8 cellular contexts compared by ENCODE assay signal in genomic region chr10:104580774-104581675, GRCh38.
DNase-seq lines count a peak whose midpoint lies in the region; ATAC-seq lines count a peak whose summit lies in the region.

No MANE protein-coding gene starts in this region.

- no peaks in the 10 kb centered on the region for H3K79me2 ChIP-seq in Karpas-422 (ENCODE audit: low read length)

- no peak overlapping the region for H3K27ac ChIP-seq in Karpas-422 (ENCODE audit: low read length)
- H3K27ac ChIP-seq in SJSA1, result no peak overlapping the region

- H3K4me3 Mint-ChIP-seq in activated naive CD4-positive, alpha-beta T cell treated with anti-CD3 and anti-CD28 coated beads for 36 hours, result no peak overlapping the region

- no peaks in the 10 kb centered on the region for H3K9me3 ChIP-seq in Karpas-422 (ENCODE audit: low read length)
- no peaks in the 10 kb centered on the region for H3K9me3 ChIP-seq in SJSA1 (replicated peaks)

- peaks cover 13% of the 10 kb centered on the region for H3K27me3 Mint-ChIP-seq in activated naive CD4-positive, alpha-beta T cell treated with anti-CD3 and anti-CD28 coated beads for 36 hours (ENCODE audit: low read depth)

- CTCF ChIA-PET in activated naive CD4-positive, alpha-beta T cell treated with anti-CD3 and anti-CD28 coated beads for 36 hours (lab: Charles Lee), result interaction anchor here (0.7 to 2.5 kb wide), 11 partner anchors 9 to 1110 kb away, joined by 3 to 12 read pairs (median 4); no protein-coding TSS in a partner anchor

- no peak overlapping the region for H3K9ac ChIP-seq in Karpas-422 (ENCODE audit: low read length)

- peak; percentile 92 for ATAC-seq in GM21423 (IDR thresholded peaks at IDR 0.05; ENCODE audit: unreplicated experiment)

- no peak overlapping the region for H3K4me2 ChIP-seq in Karpas-422 (ENCODE audit: low read depth, low read length, poor library complexity, severe bottlenecking)

- H3K36me3 ChIP-seq in Karpas-422 (ENCODE audit: insufficient read depth, low read length), result no peaks in the 10 kb centered on the region
- no peaks in the 10 kb centered on the region for H3K36me3 ChIP-seq in SJSA1

- intact Hi-C loops in activated naive CD4-positive, alpha-beta T cell treated with anti-CD3 and anti-CD28 coated beads for 36 hours (cut with micrococcal nuclease), result loop anchor here (1.0 to 5.0 kb wide), 5 partner anchors 33 to 1111 kb away; no protein-coding TSS in a partner anchor
- intact Hi-C loops in head of caudate nucleus (cut with DNase I) (no loop called here), posterior cingulate gyrus (cut with DNase I) (no loop called here)

- DNase-seq in D341Med (ENCODE audit: low spot score) (peak; percentile 73), Karpas-422 (peak; percentile 91), SJSA1 (ENCODE audit: low read depth in 1 of 2, low spot score in 2 of 2) (peak; percentile 44 to 69), head of caudate nucleus (peak; percentile 63 to 93 (median 84)), posterior cingulate gyrus (peak; percentile 57 to 95 (median 78)), ureter (ENCODE audit: low spot score) (peak; percentile 83)
- DNase-seq in activated naive CD4-positive, alpha-beta T cell treated with anti-CD3 and anti-CD28 coated beads for 36 hours, result peak; percentile 84

- H3K9me2 ChIP-seq in Karpas-422 (replicated peaks; ENCODE audit: insufficient read depth, low read length), result no peaks in the 10 kb centered on the region

- no peaks in the 10 kb centered on the region for H4K20me1 ChIP-seq in Karpas-422 (ENCODE audit: insufficient read depth, low read depth, low read length)

- H3K9me3 Mint-ChIP-seq in activated naive CD4-positive, alpha-beta T cell treated with anti-CD3 and anti-CD28 coated beads for 36 hours, result peaks cover 7% of the 10 kb centered on the region

- H3K4me3 ChIP-seq in Karpas-422 (ENCODE audit: low read length) (no peak overlapping the region), SJSA1 (no peak overlapping the region)

- no peak overlapping the region for H2AFZ ChIP-seq in Karpas-422 (ENCODE audit: low read length)

- H3K36me3 Mint-ChIP-seq in activated naive CD4-positive, alpha-beta T cell treated with anti-CD3 and anti-CD28 coated beads for 36 hours (ENCODE audit: low read depth), result no peaks in the 10 kb centered on the region

- no peaks in the 10 kb centered on the region for H3K4me1 ChIP-seq in Karpas-422 (ENCODE audit: low read length)
- H3K4me1 ChIP-seq in SJSA1 (replicated peaks), result no peaks in the 10 kb centered on the region

- H3K27me3 ChIP-seq in Karpas-422 (ENCODE audit: low read length) (no peaks in the 10 kb centered on the region), SJSA1 (replicated peaks) (no peaks in the 10 kb centered on the region)

- H3K4me1 Mint-ChIP-seq in activated naive CD4-positive, alpha-beta T cell treated with anti-CD3 and anti-CD28 coated beads for 36 hours (ENCODE audit: low read depth), result peaks cover 9% of the 10 kb centered on the region

- no peak overlapping the region for H3K27ac Mint-ChIP-seq in activated naive CD4-positive, alpha-beta T cell treated with anti-CD3 and anti-CD28 coated beads for 36 hours
